Comparison of ENCODE assay signal across 8 cellular contexts in the genomic region with DNA sequence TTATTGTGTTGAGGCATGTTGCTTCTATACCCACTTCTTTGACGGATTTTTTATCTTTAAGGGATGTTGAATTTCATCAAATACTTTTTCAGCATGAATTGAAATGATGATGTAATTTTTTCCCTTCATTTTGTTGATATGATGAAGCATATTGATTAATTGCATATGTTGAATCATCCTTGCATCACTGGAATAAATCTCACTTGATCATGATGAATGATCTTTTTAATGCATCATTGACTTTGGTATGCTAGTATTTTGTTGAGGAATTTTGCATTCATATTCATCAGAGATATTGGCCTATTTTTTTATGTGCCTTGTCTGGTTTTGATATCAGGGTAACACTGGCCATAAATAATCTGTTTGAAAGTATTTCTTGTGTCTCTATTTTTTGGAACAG.
"Had no signal": no experiment of that assay in that cellular context is flagged by ENCODE, and none has a peak within 500 bp of the region (broad histone marks: within the 10 kb centered on the region; RNA-seq: fewer than 3 reads in every experiment).

No MANE protein-coding gene starts in this region.

- ATAC-seq: GM12878 had no signal

- DNase-seq: GDM1, GF-D8 had no signal

- FAIRE-seq: G401.6, GM12878, GM12891, GM12892, GM18507, GM19239 had no signal

- H3K4me3 ChIP-seq: GM12878 had no signal
